Comparison of ENCODE assay signal across 8 cellular contexts in the genomic region with DNA sequence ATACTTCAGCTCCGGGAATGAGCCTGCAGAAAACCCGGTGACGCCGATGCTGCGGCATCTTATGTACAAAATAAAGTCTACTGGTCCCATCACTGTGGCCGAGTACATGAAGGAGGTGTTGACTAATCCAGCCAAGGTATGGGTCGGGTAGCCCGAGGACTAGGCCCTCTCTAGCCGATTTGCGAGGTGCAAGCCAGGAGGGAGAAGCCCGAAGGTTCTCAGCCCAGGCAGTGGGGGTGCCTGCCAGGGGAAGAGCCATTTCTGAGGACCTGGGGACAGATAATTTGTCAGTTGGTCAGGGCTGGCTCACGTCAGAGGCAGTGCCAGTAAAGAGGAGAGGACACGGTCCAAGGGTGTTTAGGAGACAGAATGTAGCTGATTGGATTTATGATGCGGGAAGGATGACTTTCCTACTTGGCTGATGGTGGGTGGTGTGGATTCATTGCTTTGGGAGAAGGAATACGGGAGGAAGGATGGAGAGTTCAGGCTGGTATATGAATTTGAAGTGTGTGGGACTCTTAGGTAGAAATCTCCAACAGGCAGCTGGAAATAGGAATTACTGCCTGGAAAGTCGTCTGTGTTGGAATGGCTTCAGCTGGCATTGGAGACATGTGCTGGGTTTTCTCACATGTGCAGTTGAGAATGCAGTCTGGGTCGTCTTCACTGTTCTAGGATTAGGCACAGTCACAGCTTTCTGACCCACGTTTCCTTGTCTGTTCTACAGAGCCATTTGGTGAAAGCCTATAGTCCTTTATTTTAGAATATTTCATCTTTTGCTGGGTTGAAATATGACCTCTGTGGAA.
DNase-seq lines count a peak whose midpoint lies in the region; ATAC-seq and TF ChIP-seq lines count a peak whose summit lies in the region.

No MANE protein-coding gene starts in this region.

- H3K9ac ChIP-seq in rectal smooth muscle tissue (ENCODE audit: low read length) = peak overlapping the region; percentile 95

- H3K9me2 ChIP-seq in DOHH2 (replicated peaks; ENCODE audit: control insufficient read depth, low read length) = no peaks in the 10 kb centered on the region

- H3K79me2 ChIP-seq in DOHH2 (ENCODE audit: control insufficient read depth, low read length) = peaks cover 83% of the 10 kb centered on the region

- TF ChIP-seq CTCF in DOHH2 (IDR thresholded peaks at IDR 0.05; ENCODE audit: low read depth, low read length, poor library complexity, severe bottlenecking) (no peak), WERI-Rb-1 (IDR thresholded peaks at IDR 0.05; ENCODE audit: low read depth, low read length) (no peak)

- peak overlapping the region; percentile 45 for H3K27ac ChIP-seq in DOHH2 (ENCODE audit: low read depth, low read length)
- H3K27ac ChIP-seq in WERI-Rb-1 = peak overlapping the region; percentile 88
- H3K27ac ChIP-seq in rectal smooth muscle tissue (ENCODE audit: low read depth, low read length) = peak overlapping the region; percentile 94

- H3K36me3 ChIP-seq in DOHH2 (ENCODE audit: control insufficient read depth, low read length) (peaks cover 48% of the 10 kb centered on the region), WERI-Rb-1 (peaks cover 49% of the 10 kb centered on the region), rectal smooth muscle tissue (ENCODE audit: control insufficient read depth, insufficient read depth, low read length) (peaks cover 14% of the 10 kb centered on the region)

- peaks cover 37% of the 10 kb centered on the region for H3K4me1 ChIP-seq in DOHH2 (ENCODE audit: control insufficient read depth, low read length)
- peaks cover 15% of the 10 kb centered on the region for H3K4me1 ChIP-seq in rectal smooth muscle tissue (ENCODE audit: control insufficient read depth, insufficient read depth, low read length)

- H3F3A ChIP-seq in DOHH2 (ENCODE audit: control insufficient read depth, insufficient read depth) = no peaks in the 10 kb centered on the region; the same call in 1 of the 2 replicates

- ATAC-seq in HG02852 (IDR thresholded peaks at IDR 0.05; ENCODE audit: unreplicated experiment) = peak; percentile 2
- no peak for ATAC-seq in HG03520 (IDR thresholded peaks at IDR 0.05; ENCODE audit: unreplicated experiment)
- ATAC-seq in GM21825 (IDR thresholded peaks at IDR 0.05; ENCODE audit: unreplicated experiment) = no peak
- ATAC-seq in activated CD4-positive, CD25-positive, alpha-beta regulatory T cell treated with anti-CD3 and anti-CD28 coated beads, Interleukin-2, amount 50 U/mL, for 24 hours = no peak

- H3K9me3 ChIP-seq in DOHH2 (ENCODE audit: control insufficient read depth, insufficient read depth, low read length) (no peaks in the 10 kb centered on the region), WERI-Rb-1 (ENCODE audit: severe bottlenecking) (no peaks in the 10 kb centered on the region)

- H3K27me3 ChIP-seq in DOHH2 (ENCODE audit: control insufficient read depth, low read length) (no peaks in the 10 kb centered on the region), WERI-Rb-1 (ENCODE audit: insufficient read depth, low read depth, severe bottlenecking) (no peaks in the 10 kb centered on the region), rectal smooth muscle tissue (ENCODE audit: control insufficient read depth, insufficient read depth, low read length) (no peaks in the 10 kb centered on the region)

- peak overlapping the region; percentile 94 for H3K4me2 ChIP-seq in DOHH2 (ENCODE audit: low read length)

- H4K20me1 ChIP-seq in DOHH2 (ENCODE audit: control insufficient read depth, insufficient read depth, low read depth, low read length) = peaks cover 21% of the 10 kb centered on the region

- peak; percentile 29 for DNase-seq in WERI-Rb-1
- DNase-seq in glomerular visceral epithelial cell (ENCODE audit: extremely low spot score) = peak; percentile 7

- H3K4me3 ChIP-seq in DOHH2 (ENCODE audit: low read length) (peak overlapping the region; percentile 92), WERI-Rb-1 (ENCODE audit: low read depth, low read length) (peak overlapping the region; percentile 89), rectal smooth muscle tissue (ENCODE audit: low read length) (peak overlapping the region; percentile 84)
